ENCODE assay signal across 21 cellular contexts in the genomic region with DNA sequence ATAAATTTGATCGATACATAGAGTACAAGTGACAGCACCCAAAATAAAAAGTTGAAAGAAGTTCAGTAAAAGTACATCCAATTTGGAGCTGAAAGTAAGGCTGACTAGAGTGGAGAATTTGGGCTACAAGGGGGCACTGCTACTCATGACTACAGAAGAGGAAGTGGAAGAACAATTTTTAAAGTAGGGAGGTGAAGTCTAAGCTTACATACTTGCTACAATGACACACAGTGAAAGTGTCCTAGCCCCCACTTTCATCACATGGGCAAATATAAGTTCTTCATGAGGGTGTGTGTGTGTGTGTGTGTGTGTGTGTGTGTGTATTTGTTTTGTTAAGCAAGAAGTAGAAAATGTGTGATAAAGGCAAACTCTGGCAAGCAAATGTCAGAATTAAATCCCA. TPM values are rescaled to one million over a fixed set of nuclear protein-coding genes. Genes with fewer than 3 reads are reported as not detected.
A peak's percentile ranks its signal among the peaks of the same experiment; 100 is the strongest.
DNase-seq lines count a peak whose midpoint lies in the region; ATAC-seq and TF ChIP-seq lines count a peak whose summit lies in the region.
"Had no signal": no experiment of that assay in that cellular context is flagged by ENCODE, and none has a peak within 500 bp of the region (broad histone marks: within the 10 kb centered on the region; RNA-seq: fewer than 3 reads in every experiment).

No MANE protein-coding gene starts in this region.

- H3K4me3 ChIP-seq in left ventricle myocardium inferior = no peak overlapping the region
- H3K4me3 ChIP-seq: GM23338, tibial nerve had no signal

- H3K27me3 ChIP-seq in left ventricle myocardium inferior (ENCODE audit: low read depth) = no peaks in the 10 kb centered on the region
- H3K27me3 ChIP-seq: tibial nerve had no signal

- no peaks in the 10 kb centered on the region for H3K9me3 ChIP-seq in left ventricle myocardium inferior (replicated peaks)
- H3K9me3 ChIP-seq: tibial nerve had no signal

- H3K4me1 ChIP-seq in left ventricle myocardium inferior = peaks cover 21% of the 10 kb centered on the region
- H3K4me1 ChIP-seq: tibial nerve had no signal

- H3K36me3 ChIP-seq in left ventricle myocardium inferior = peaks cover 18% of the 10 kb centered on the region

- peak; percentile 89 for ATAC-seq in GM19043 (IDR thresholded peaks at IDR 0.05; ENCODE audit: low read depth, unreplicated experiment)
- peak; percentile 74 for ATAC-seq in HG02642 (IDR thresholded peaks at IDR 0.05; ENCODE audit: poor library complexity, unreplicated experiment)
- ATAC-seq: activated T-cell treated with anti-CD3 and anti-CD28 coated beads, Interleukin-2, amount 50 U/mL, for 4 hours; GM23338; left cardiac atrium had no signal

- DNase-seq in Kasumi-1 (lab: John Stamatoyannopoulos, UW) (peak; percentile 63 to 74), medulla oblongata (ENCODE audit: extremely low spot score) (peak; percentile 20), caudate nucleus (lab: John Stamatoyannopoulos, UW) (no peak), retina (no peak), left ventricle myocardium inferior (no peak)
- DNase-seq in activated T-cell treated with anti-CD3 and anti-CD28 coated beads, Interleukin-2, amount 50 U/mL, for 1 hour = no peak
- DNase-seq: activated T-cell treated with anti-CD3 and anti-CD28 coated beads, Interleukin-2, amount 50 U/mL, for 4 hours; amygdala; foreskin melanocyte; left cardiac atrium; NCI-H1092; NCI-H510A; nephron progenitor cell; Right ventricle myocardium superior; small intestine had no signal

- no peak for TF ChIP-seq CTCF in left ventricle myocardium inferior (IDR thresholded peaks at IDR 0.05; ENCODE audit: borderline replicate concordance)

- intact Hi-C loops in left ventricle myocardium inferior (cut with micrococcal nuclease) = no loop called here

- H3K27ac ChIP-seq in caudate nucleus (ENCODE audit: low read depth, low read length) (no peak overlapping the region), left ventricle myocardium inferior (replicated peaks) (no peak overlapping the region)
- H3K27ac ChIP-seq: HL-60, tibial nerve, VCaP had no signal

RNA-seq across cellular contexts. Expression of gene MAP3K2, which starts 45.7 kb away (rescaled TPM):
- total RNA-seq in left ventricle myocardium inferior = 22.2 TPM

RNA-seq across cellular contexts. Expression of gene ERCC3, which starts 48.2 kb away (rescaled TPM):
- 22.4 TPM for total RNA-seq in left ventricle myocardium inferior

Comparison
In these comparisons a context has a peak if more than half of its experiments do, and no peak if none do; other contexts are left out.
1. DNase-seq: peak in Kasumi-1 (2 of 2) and medulla oblongata (single experiment); none in caudate nucleus (0 of 61), activated T-cell treated with anti-CD3 and anti-CD28 coated beads, Interleukin-2, amount 50 U/mL, for 1 hour (single experiment), retina (single experiment) and left ventricle myocardium inferior (single experiment).